Comparison of ENCODE assay signal across 26 cellular contexts in genomic region chr20:36261389-36262105, GRCh38.
"Had no signal": no experiment of that assay in that cellular context is flagged by ENCODE, and none has a peak within 500 bp of the region (broad histone marks: within the 10 kb centered on the region; RNA-seq: fewer than 3 reads in every experiment).

No MANE protein-coding gene starts in this region.

- DNase-seq: activated CD4-positive, alpha-beta T cell treated with anti-CD3 and anti-CD28 coated beads, Interleukin-2, amount 10 ng/mL, durations not matched to agents 7 days and 5 days; activated CD4-positive, CD25-positive, alpha-beta regulatory T cell treated with anti-CD3 and anti-CD28 coated beads, Interleukin-2, amount 50 U/mL, for 72 hours; activated CD8-positive, alpha-beta memory T cell treated with anti-CD3 and anti-CD28 coated beads, Interleukin-2, amount 10 ng/mL, durations not matched to agents 7 days and 5 days; activated CD8-positive, alpha-beta T cell treated with anti-CD3 and anti-CD28 coated beads for 36 hours; activated gamma-delta T cell treated with Interleukin-2 at 50 U/mL for 16 hours; adrenal gland; brain microvascular endothelial cell; caudate nucleus; effector memory CD4-positive, alpha-beta T cell; foreskin keratinocyte; kidney glomerular epithelial cell; left ventricle myocardium inferior; mammary epithelial cell; midbrain; pancreas; stimulated activated CD4-positive, alpha-beta T cell treated with anti-CD3 and anti-CD28 coated beads, Interleukin-1b, Interleukin-23, amount 100 ng/mL, for 48 hours; tibial artery; WERI-Rb-1 had no signal

- H3K4me3 ChIP-seq: adrenal gland, ascending aorta, left ventricle myocardium inferior, pancreas, psoas muscle, right atrium auricular region, skin epidermis, tibial artery had no signal

- H3K27me3 ChIP-seq: adrenal gland, ascending aorta, brain microvascular endothelial cell, foreskin keratinocyte, neutrophil, pancreas, right atrium auricular region had no signal

- H3K9me3 ChIP-seq: adrenal gland, ascending aorta, left ventricle myocardium inferior, neutrophil, pancreas, psoas muscle, right atrium auricular region, tibial artery had no signal

- ATAC-seq: activated CD8-positive, alpha-beta memory T cell treated with anti-CD3 and anti-CD28 coated beads, Interleukin-2, amount 10 ng/mL, durations not matched to agents 7 days and 5 days; activated CD8-positive, alpha-beta T cell treated with anti-CD3 and anti-CD28 coated beads for 36 hours; foreskin keratinocyte; natural killer cell treated with Interleukin-12 subunit alpha and Interleukin-12 subunit beta and Interleukin-15 and Interleukin-18, amount 100 ng/mL, for 72 hours; pancreas; psoas muscle had no signal

- H3K27ac ChIP-seq: adrenal gland, ascending aorta, brain microvascular endothelial cell, foreskin keratinocyte, left ventricle myocardium inferior, neutrophil, pancreas, psoas muscle, right atrium auricular region, skin epidermis, tibial artery, WERI-Rb-1 had no signal

- FAIRE-seq: pancreas, TTC549, urothelium cell line had no signal

- H3K36me3 ChIP-seq: pancreas had no signal

- H3K4me1 ChIP-seq: ascending aorta, foreskin keratinocyte, left ventricle myocardium inferior, pancreas, psoas muscle, right atrium auricular region, tibial artery had no signal
